15 cellular contexts compared by ENCODE assay signal in genomic region chr2:43092520-43093179, GRCh38.
DNase-seq lines count a peak whose midpoint lies in the region; ATAC-seq, FAIRE-seq and TF ChIP-seq lines count a peak whose summit lies in the region.
"Had no signal": no experiment of that assay in that cellular context is flagged by ENCODE, and none has a peak within 500 bp of the region (broad histone marks: within the 10 kb centered on the region; RNA-seq: fewer than 3 reads in every experiment).

No MANE protein-coding gene starts in this region.

- H3K9me3 ChIP-seq in CD8-positive, alpha-beta T cell (ENCODE audit: low read length) = no peaks in the 10 kb centered on the region
- H3K9me3 ChIP-seq in keratinocyte (ENCODE audit: control insufficient read depth, low read depth, low read length) = peaks cover 7% of the 10 kb centered on the region
- H3K9me3 ChIP-seq in heart left ventricle = peaks cover 0 to 18% (median 9%) of the 10 kb centered on the region in 12 donors

- peaks cover 3% of the 10 kb centered on the region for H3K4me1 Mint-ChIP-seq in CD8-positive, alpha-beta T cell (ENCODE audit: low read depth)
- H3K4me1 Mint-ChIP-seq in WTC11 (peaks cover 10% of the 10 kb centered on the region), neural crest cell (peaks cover 31% of the 10 kb centered on the region)
- no peaks in the 10 kb centered on the region for H3K4me1 Mint-ChIP-seq in activated CD8-positive, alpha-beta T cell treated with anti-CD3 and anti-CD28 coated beads, Interleukin-2, amount 10 ng/mL, durations not matched to agents 7 days and 5 days (ENCODE audit: low read depth)

- DNase-seq in CD8-positive, alpha-beta T cell = no peak
- DNase-seq in WTC11 (ENCODE audit: low spot score) = no peak
- DNase-seq in keratinocyte (ENCODE audit: low read depth, low spot score) = no peak
- DNase-seq in neural crest cell (ENCODE audit: low read depth, low spot score) = no peak
- no peak for DNase-seq in heart left ventricle
- no peak for DNase-seq in activated CD8-positive, alpha-beta T cell treated with anti-CD3 and anti-CD28 coated beads, Interleukin-2, amount 10 ng/mL, durations not matched to agents 7 days and 5 days
- no peak for DNase-seq in DMS153 (lab: John Stamatoyannopoulos, UW)
- DNase-seq: ACHN; CD4-positive, alpha-beta T cell; HCEC 1CT; HFFc6 had no signal

- no peaks in the 10 kb centered on the region for H3K9me1 ChIP-seq in keratinocyte (ENCODE audit: control insufficient read depth, extremely low read depth, insufficient read depth, low read length)

- no peak overlapping the region for H2AFZ ChIP-seq in keratinocyte (ENCODE audit: control insufficient read depth, low read length)

- no peak overlapping the region for H3K27ac ChIP-seq in CD8-positive, alpha-beta T cell (ENCODE audit: low read depth, low read length)
- no peak overlapping the region for H3K27ac ChIP-seq in keratinocyte (ENCODE audit: control insufficient read depth, insufficient read depth, low read length)
- no peak overlapping the region for H3K27ac ChIP-seq in heart left ventricle
- H3K27ac ChIP-seq: BLaER1 treated with 17β-estradiol and CSF1 and Interleukin-3, amounts not matched to agents 10 nM and 100 nM had no signal

- no peak for TF ChIP-seq CTCF in CD8-positive, alpha-beta T cell (IDR thresholded peaks at IDR 0.05)
- no peak for TF ChIP-seq CTCF in WTC11 (IDR thresholded peaks at IDR 0.05)
- no peak for TF ChIP-seq CTCF in keratinocyte (optimal IDR thresholded peaks at IDR 0.05 in 1 of 3, IDR thresholded peaks at IDR 0.05 in 1 of 3, conservative IDR thresholded peaks at IDR 0.05 in 1 of 3; ENCODE audit: extremely low read depth in 1 of 3, insufficient read depth in 2 of 3, low read length in 3 of 3)
- TF ChIP-seq CTCF in neural crest cell (conservative IDR thresholded peaks at IDR 0.05) = no peak
- no peak for TF ChIP-seq CTCF in heart left ventricle (IDR thresholded peaks at IDR 0.05)

- no peak for ATAC-seq in CD8-positive, alpha-beta T cell
- ATAC-seq in WTC11 (no peak), HG03460 (IDR thresholded peaks at IDR 0.05; ENCODE audit: unreplicated experiment) (no peak), heart left ventricle (no peak)
- ATAC-seq in activated CD8-positive, alpha-beta T cell treated with anti-CD3 and anti-CD28 coated beads, Interleukin-2, amount 10 ng/mL, durations not matched to agents 7 days and 5 days = no peak

- no peaks in the 10 kb centered on the region for H3K4me1 ChIP-seq in CD8-positive, alpha-beta T cell (ENCODE audit: insufficient read depth, low read length)
- H3K4me1 ChIP-seq in keratinocyte (ENCODE audit: control insufficient read depth, extremely low read depth, insufficient read depth, low read length) = peaks cover 8% of the 10 kb centered on the region
- H3K4me1 ChIP-seq in heart left ventricle = peaks cover 0 to 8% (median under 1%) of the 10 kb centered on the region in 12 donors

- dilution Hi-C loops in keratinocyte (cut with MboI; ENCODE audit: extremely low pct_ligation_motif_present, low sequenced_read_pairs) = no loop called here

- no peak for TF ChIP-seq POLR2A in heart left ventricle (IDR thresholded peaks at IDR 0.05)

- intact Hi-C loops in CD8-positive, alpha-beta T cell (cut with DNase I, micrococcal nuclease) = no loop called here
- intact Hi-C loops in heart left ventricle (cut with DNase I) = no loop called here

- no peaks in the 10 kb centered on the region for H3K79me2 ChIP-seq in keratinocyte (ENCODE audit: control insufficient read depth, insufficient read depth, low read length)

- H3K27me3 ChIP-seq in CD8-positive, alpha-beta T cell (ENCODE audit: insufficient read depth, low read length) = no peaks in the 10 kb centered on the region
- H3K27me3 ChIP-seq in keratinocyte (ENCODE audit: control insufficient read depth, extremely low read depth, insufficient read depth, low read length) (no peaks in the 10 kb centered on the region), heart left ventricle (no peaks in the 10 kb centered on the region)
- H3K27me3 ChIP-seq: BLaER1 treated with 17β-estradiol and CSF1 and Interleukin-3, amounts not matched to agents 10 nM and 100 nM had no signal

- CTCF ChIA-PET in CD8-positive, alpha-beta T cell (lab: Charles Lee) = interaction anchor here (0.5 to 1.4 kb wide), 3 partner anchors 20 to 392 kb away, joined by 3 to 4 read pairs (median 3); no protein-coding TSS in a partner anchor
- CTCF ChIA-PET in WTC11 (lab: Charles Lee) = interaction anchor here (1.3 kb wide), 1 partner anchor 69 kb away, joined by 3 read pairs; no protein-coding TSS in a partner anchor
- CTCF ChIA-PET in activated CD8-positive, alpha-beta T cell treated with anti-CD3 and anti-CD28 coated beads, Interleukin-2, amount 10 ng/mL, durations not matched to agents 7 days and 5 days (lab: Charles Lee) = interaction anchor here (1.0 kb wide), 1 partner anchor 137 kb away, joined by 4 read pairs; no protein-coding TSS in a partner anchor

- no peak overlapping the region for H3K9ac ChIP-seq in keratinocyte (ENCODE audit: control insufficient read depth, extremely low read depth, insufficient read depth, low read length)
- H3K9ac ChIP-seq: BLaER1 treated with 17β-estradiol and CSF1 and Interleukin-3, amounts not matched to agents 10 nM and 100 nM had no signal

- H3K4me3 Mint-ChIP-seq in CD8-positive, alpha-beta T cell = no peak overlapping the region
- H3K4me3 Mint-ChIP-seq in WTC11 = no peak overlapping the region
- no peak overlapping the region for H3K4me3 Mint-ChIP-seq in neural crest cell
- H3K4me3 Mint-ChIP-seq in activated CD8-positive, alpha-beta T cell treated with anti-CD3 and anti-CD28 coated beads, Interleukin-2, amount 10 ng/mL, durations not matched to agents 7 days and 5 days = no peak overlapping the region
- H3K4me3 Mint-ChIP-seq: CD4-positive, alpha-beta T cell; HFFc6 had no signal

- POLR2A ChIA-PET in CD8-positive, alpha-beta T cell (lab: Charles Lee) = no interaction called here
- POLR2A ChIA-PET in WTC11 (lab: Charles Lee) = no interaction called here
- POLR2A ChIA-PET in activated CD8-positive, alpha-beta T cell treated with anti-CD3 and anti-CD28 coated beads, Interleukin-2, amount 10 ng/mL, durations not matched to agents 7 days and 5 days (lab: Charles Lee) = no interaction called here

- 78 to 86% (median 79%) methylated on average over 2 of the region's 2 CpGs for whole genome bisulfite sequencing in heart left ventricle, 4 donors

- no peaks in the 10 kb centered on the region for H3K36me3 ChIP-seq in CD8-positive, alpha-beta T cell (ENCODE audit: insufficient read depth, low read length)
- H3K36me3 ChIP-seq in keratinocyte (ENCODE audit: control insufficient read depth in 2 of 2, extremely low read depth in 1 of 2, insufficient read depth in 2 of 2, low read length in 2 of 2) = no peaks in the 10 kb centered on the region
- H3K36me3 ChIP-seq in heart left ventricle = peaks cover 0 to 3% (median 0%) of the 10 kb centered on the region in 9 donors

- H3K9me3 Mint-ChIP-seq in CD8-positive, alpha-beta T cell = no peaks in the 10 kb centered on the region
- H3K9me3 Mint-ChIP-seq in WTC11 = peaks cover 35% of the 10 kb centered on the region
- H3K9me3 Mint-ChIP-seq in neural crest cell = peaks cover 5% of the 10 kb centered on the region
- H3K9me3 Mint-ChIP-seq in activated CD8-positive, alpha-beta T cell treated with anti-CD3 and anti-CD28 coated beads, Interleukin-2, amount 10 ng/mL, durations not matched to agents 7 days and 5 days (ENCODE audit: insufficient read depth) = no peaks in the 10 kb centered on the region

- FAIRE-seq in keratinocyte (lab: Jason Lieb, UNC) = peak; percentile 5
- FAIRE-seq: D721Med had no signal

- no peak overlapping the region for H3K4me2 ChIP-seq in keratinocyte (ENCODE audit: control insufficient read depth, extremely low read depth, insufficient read depth, low read depth, low read length)
- H3K4me2 ChIP-seq: BLaER1 treated with 17β-estradiol and CSF1 and Interleukin-3, amounts not matched to agents 10 nM and 100 nM had no signal

- no peaks in the 10 kb centered on the region for H3K27me3 Mint-ChIP-seq in CD8-positive, alpha-beta T cell (ENCODE audit: low read depth)
- H3K27me3 Mint-ChIP-seq in WTC11 (ENCODE audit: low read depth) (no peaks in the 10 kb centered on the region; the same call in 1 of the 2 replicates), neural crest cell (ENCODE audit: low read depth) (no peaks in the 10 kb centered on the region)
- H3K27me3 Mint-ChIP-seq in activated CD8-positive, alpha-beta T cell treated with anti-CD3 and anti-CD28 coated beads, Interleukin-2, amount 10 ng/mL, durations not matched to agents 7 days and 5 days (ENCODE audit: low read depth) = no peaks in the 10 kb centered on the region
- H3K27me3 Mint-ChIP-seq: CD4-positive, alpha-beta T cell had no signal

- peak overlapping the region; percentile 18 for H3K27ac Mint-ChIP-seq in CD8-positive, alpha-beta T cell
- H3K27ac Mint-ChIP-seq in WTC11 (no peak overlapping the region), neural crest cell (ENCODE audit: unreplicated experiment) (peak overlapping the region; percentile 77)
- no peak overlapping the region for H3K27ac Mint-ChIP-seq in activated CD8-positive, alpha-beta T cell treated with anti-CD3 and anti-CD28 coated beads, Interleukin-2, amount 10 ng/mL, durations not matched to agents 7 days and 5 days
- H3K27ac Mint-ChIP-seq: CD4-positive, alpha-beta T cell; HFFc6; IgD-negative memory B cell had no signal

- no peaks in the 10 kb centered on the region for H4K20me1 ChIP-seq in keratinocyte (ENCODE audit: control insufficient read depth, extremely low read depth, insufficient read depth, low read length)
- H4K20me1 ChIP-seq: BLaER1 treated with 17β-estradiol and CSF1 and Interleukin-3, amounts not matched to agents 10 nM and 100 nM had no signal

- H3K4me3 ChIP-seq in CD8-positive, alpha-beta T cell (ENCODE audit: low read depth, low read length) = no peak overlapping the region
- no peak overlapping the region for H3K4me3 ChIP-seq in keratinocyte (ENCODE audit: control insufficient read depth in 2 of 3, extremely low read depth in 1 of 3, insufficient read depth in 2 of 3, low read depth in 1 of 3, low read length in 3 of 3)
- no peak overlapping the region for H3K4me3 ChIP-seq in heart left ventricle
- H3K4me3 ChIP-seq: BLaER1 treated with 17β-estradiol and CSF1 and Interleukin-3, amounts not matched to agents 10 nM and 100 nM had no signal

- H3K36me3 Mint-ChIP-seq in CD8-positive, alpha-beta T cell = peaks cover 49% of the 10 kb centered on the region
- peaks cover 26% of the 10 kb centered on the region for H3K36me3 Mint-ChIP-seq in WTC11
- peaks cover 16% of the 10 kb centered on the region for H3K36me3 Mint-ChIP-seq in neural crest cell (ENCODE audit: low read depth)
- H3K36me3 Mint-ChIP-seq in activated CD8-positive, alpha-beta T cell treated with anti-CD3 and anti-CD28 coated beads, Interleukin-2, amount 10 ng/mL, durations not matched to agents 7 days and 5 days (ENCODE audit: low read depth) = peaks cover 18% of the 10 kb centered on the region

TF ChIP-seq in WTC11, 78 proteins besides CTCF, POLR2A, EP300 and RAD21 (continues in another document):
- TF ChIP-seq PRRX2 (CRISPR knock-in tag; IDR thresholded peaks at IDR 0.05) = no peak
- no peak for TF ChIP-seq JUN (CRISPR knock-in tag; IDR thresholded peaks at IDR 0.05)
- TF ChIP-seq ZNF263 (CRISPR knock-in tag; IDR thresholded peaks at IDR 0.05; ENCODE audit: low read depth) = no peak
- 0 out of 2 replicates have a peak, but pooled peaks have one; percentile 13 for TF ChIP-seq GABPB1 (CRISPR knock-in tag; IDR thresholded peaks at IDR 0.05)
- TF ChIP-seq NR2C2 (CRISPR knock-in tag; IDR thresholded peaks at IDR 0.05) = no peak
- TF ChIP-seq ZNF121 (CRISPR knock-in tag; IDR thresholded peaks at IDR 0.05) = no peak

Comparison
In these comparisons a context has a peak if more than half of its experiments do, and no peak if none do; other contexts are left out.
1. H3K27ac Mint-ChIP-seq: peak in CD8-positive, alpha-beta T cell (single experiment) and neural crest cell (single experiment); none in WTC11 (single experiment) and activated CD8-positive, alpha-beta T cell treated with anti-CD3 and anti-CD28 coated beads, Interleukin-2, amount 10 ng/mL, durations not matched to agents 7 days and 5 days (single experiment).